Comparison of ENCODE assay signal across 11 cellular contexts in genomic region chr7:81638216-81638615, GRCh38.
DNase-seq lines count a peak whose midpoint lies in the region; ATAC-seq and TF ChIP-seq lines count a peak whose summit lies in the region.
"Had no signal": no experiment of that assay in that cellular context is flagged by ENCODE, and none has a peak within 500 bp of the region (broad histone marks: within the 10 kb centered on the region; RNA-seq: fewer than 3 reads in every experiment).

No MANE protein-coding gene starts in this region.

- TF ChIP-seq POLR2A in IMR-90 (IDR thresholded peaks at IDR 0.05; ENCODE audit: low read depth, low read length) = no peak

- no TSS peak for BruUV-seq in IMR-90 (replicated peaks; lab: Mats Ljungman, UMichigan)

- dilution Hi-C loops in IMR-90 (cut with HindIII; ENCODE audit: low sequenced_read_pairs, unreplicated experiment) = no loop called here

- no peak overlapping the region for H3K23ac ChIP-seq in IMR-90 (ENCODE audit: low read depth, low read length)

- H2AK5ac ChIP-seq in IMR-90 (ENCODE audit: low read depth, low read length) = no peak overlapping the region

- H2AFZ ChIP-seq in IMR-90 (replicated peaks; ENCODE audit: low read length, poor library complexity) = no peak overlapping the region

- intact Hi-C loops in IMR-90 (cut with micrococcal nuclease) = no loop called here

- peak overlapping the region; percentile 44; the same call in 1 of the 2 replicates for H3K27ac ChIP-seq in IMR-90 (ENCODE audit: insufficient read depth, low read length)

- no peak overlapping the region for H3K14ac ChIP-seq in IMR-90 (replicated peaks; ENCODE audit: low read depth, low read length)

- TF ChIP-seq RAD21 in IMR-90 (IDR thresholded peaks at IDR 0.05; ENCODE audit: low read length) = no peak

- H4K8ac ChIP-seq in IMR-90 (ENCODE audit: low read depth in 2 of 2, low read length in 2 of 2) = peak overlapping the region in 1 of 2 experiments; percentile 19; a peak in 3 of 4 replicates

- peak; percentile 66 for DNase-seq in DMS114 treated with DMSO at 0.1 percent for 48 hours (lab: John Stamatoyannopoulos, UW; ENCODE audit: unreplicated experiment)
- DNase-seq in IMR-90 = peak; percentile 87
- DNase-seq in amniotic stem cell (lab: John Stamatoyannopoulos, UW) = peak; percentile 74
- peak; percentile 7 to 44 for DNase-seq in lung microvascular endothelial cell (ENCODE audit: low read depth in 2 of 2)
- no peak for DNase-seq in kidney glomerular epithelial cell (lab: John Stamatoyannopoulos, UW)
- DNase-seq in CD1c-positive myeloid dendritic cell (ENCODE audit: extremely low spot score) = no peak
- no peak for DNase-seq in T-helper 1 cell
- DNase-seq: activated T-cell treated with anti-CD3 and anti-CD28 coated beads, Interleukin-2, amount 50 U/mL, for 72 hours; foreskin melanocyte had no signal

- H3K4me2 ChIP-seq in IMR-90 (ENCODE audit: low read depth, low read length) = 0 out of 2 replicates have a peak overlapping the region, but pooled peaks have one; percentile 22

- H4K5ac ChIP-seq in IMR-90 (ENCODE audit: low read depth, low read length) = peak overlapping the region; percentile 75

- POLR2A ChIA-PET in IMR-90 (lab: Charles Lee; ENCODE audit: unreplicated experiment) = no interaction called here

- H3K9me3 ChIP-seq in IMR-90 (ENCODE audit: control insufficient read depth, insufficient read depth, low read length) = no peaks in the 10 kb centered on the region

- H2BK5ac ChIP-seq in IMR-90 (ENCODE audit: low read depth, low read length, poor library complexity, severe bottlenecking) = peak overlapping the region; percentile 98

- no peak overlapping the region for H3K9ac ChIP-seq in IMR-90 (ENCODE audit: low read depth, low read length)

- ATAC-seq in IMR-90 (ENCODE audit: low read depth) = peak; percentile 40
- no peak for ATAC-seq in HG03025 (IDR thresholded peaks at IDR 0.05; ENCODE audit: low FRiP score, unreplicated experiment)
- ATAC-seq: activated T-cell treated with anti-CD3 and anti-CD28 coated beads, Interleukin-2, amount 50 U/mL, for 72 hours; WTC11 had no signal

- in situ Hi-C loops in IMR-90 (cut with MboI; ENCODE audit: low sequenced_read_pairs) = no loop called here

- H3K56ac ChIP-seq in IMR-90 (ENCODE audit: extremely low read depth, insufficient read depth, low read length) = no peak overlapping the region

- H2BK120ac ChIP-seq in IMR-90 (ENCODE audit: low read depth, low read length) = peak overlapping the region; percentile 54

- H3K4ac ChIP-seq in IMR-90 (ENCODE audit: low read depth, low read length) = peak overlapping the region; percentile 41; the same call in 1 of the 2 replicates

- H3K79me1 ChIP-seq in IMR-90 (ENCODE audit: low read depth in 1 of 2, low read length in 2 of 2) = no peaks in the 10 kb centered on the region

- H3K9me1 ChIP-seq in IMR-90 (ENCODE audit: insufficient read depth, low read length) = no peaks in the 10 kb centered on the region

- no peak for TF ChIP-seq CTCF in IMR-90 (conservative IDR thresholded peaks at IDR 0.05; ENCODE audit: low read depth, low read length)

- H3K18ac ChIP-seq in IMR-90 (ENCODE audit: low read depth, low read length) = peak overlapping the region; percentile 95; the same call in 1 of the 2 replicates

- no peak overlapping the region for H2AK9ac ChIP-seq in IMR-90 (replicated peaks; ENCODE audit: low read depth, low read length, poor library complexity)

- peaks cover 4% of the 10 kb centered on the region; the same call in 1 of the 2 replicates for H3K4me1 ChIP-seq in IMR-90 (ENCODE audit: control insufficient read depth, insufficient read depth, low read length)

- CTCF ChIA-PET in IMR-90 (lab: Yijun Ruan, JAX) = no interaction called here

- no peak overlapping the region for H3K4me3 ChIP-seq in IMR-90 (ENCODE audit: insufficient read depth, low read depth, low read length)

- H2BK15ac ChIP-seq in IMR-90 (ENCODE audit: low read depth, low read length) = peak overlapping the region; percentile 86

- H2BK20ac ChIP-seq in IMR-90 (ENCODE audit: low read depth, low read length) = peak overlapping the region; percentile 70; the same call in 1 of the 2 replicates

- H4K20me1 ChIP-seq in IMR-90 (ENCODE audit: insufficient read depth, low read length) = no peaks in the 10 kb centered on the region

- no peaks in the 10 kb centered on the region for H3K36me3 ChIP-seq in IMR-90 (ENCODE audit: control insufficient read depth, insufficient read depth, low read length)

- H4K91ac ChIP-seq in IMR-90 (ENCODE audit: insufficient read depth, low read depth, low read length) = no peak overlapping the region

- WGBS in IMR-90 (ENCODE audit: extremely low coverage in 2 of 2, insufficient read length in 1 of 2), 2 experiments = no CpG with 5 or more reads among the region's 4 CpGs

- no peaks in the 10 kb centered on the region for H3K27me3 ChIP-seq in IMR-90 (ENCODE audit: control insufficient read depth, insufficient read depth, low read length)

TF ChIP-seq in IMR-90, 13 proteins besides CTCF, POLR2A, EP300 and RAD21:
- TF ChIP-seq BHLHE40 (IDR thresholded peaks at IDR 0.05; ENCODE audit: low read depth, low read length) (peak; percentile 35; the same call in 1 of the 2 replicates), CEBPB (IDR thresholded peaks at IDR 0.05; ENCODE audit: low read depth, low read length) (no peak)

Comparison
In these comparisons a context has a peak if more than half of its experiments do, and no peak if none do; other contexts are left out.
1. DNase-seq: peak in DMS114 treated with DMSO at 0.1 percent for 48 hours (single experiment), IMR-90 (single experiment), amniotic stem cell (single experiment) and lung microvascular endothelial cell (2 of 2); none in kidney glomerular epithelial cell (single experiment), CD1c-positive myeloid dendritic cell (single experiment) and T-helper 1 cell (0 of 5).